ENCODE assay signal across 18 cellular contexts in the genomic region with DNA sequence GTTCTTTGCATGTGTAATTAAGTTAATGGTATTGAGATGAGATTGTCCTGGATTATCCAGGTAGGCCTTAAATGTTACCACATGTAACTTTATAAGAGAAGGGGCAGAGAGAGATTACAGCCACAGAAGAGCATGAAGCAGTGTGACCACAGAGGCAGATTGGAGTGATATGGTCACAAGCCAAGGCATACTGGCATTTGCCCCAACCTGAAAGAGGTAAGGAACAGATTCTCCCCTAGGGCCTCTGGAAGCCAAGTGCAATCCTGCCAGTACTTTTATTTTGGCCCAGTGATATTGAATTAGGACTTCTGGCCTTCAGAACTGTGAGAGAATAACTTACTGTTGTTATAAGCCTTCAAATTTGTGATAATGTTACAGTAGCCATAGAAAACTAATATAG. TPM values are rescaled to one million over a fixed set of nuclear protein-coding genes. Genes with fewer than 3 reads are reported as not detected.
DNase-seq lines count a peak whose midpoint lies in the region; ATAC-seq lines count a peak whose summit lies in the region.
"Had no signal": no experiment of that assay in that cellular context is flagged by ENCODE, and none has a peak within 500 bp of the region (broad histone marks: within the 10 kb centered on the region; RNA-seq: fewer than 3 reads in every experiment).

No MANE protein-coding gene starts in this region.

- intact Hi-C loops in left ventricle myocardium superior (cut with micrococcal nuclease) (no loop called here), left cardiac atrium (cut with DNase I) (no loop called here)

- peaks cover 40% of the 10 kb centered on the region for H3K4me1 Mint-ChIP-seq in activated T-helper 17 cell treated with anti-CD3 and anti-CD28 coated beads, Interleukin-2, amount 50 U/mL, for 72 hours

- H3K27ac Mint-ChIP-seq in activated T-helper 17 cell treated with anti-CD3 and anti-CD28 coated beads, Interleukin-2, amount 50 U/mL, for 72 hours: peak overlapping the region; percentile 45
- H3K27ac Mint-ChIP-seq: B cell had no signal

- no peaks in the 10 kb centered on the region for H3K27me3 Mint-ChIP-seq in activated T-helper 17 cell treated with anti-CD3 and anti-CD28 coated beads, Interleukin-2, amount 50 U/mL, for 72 hours
- H3K27me3 Mint-ChIP-seq: B cell had no signal

- DNase-seq in left ventricle myocardium superior (no peak), left cardiac atrium (no peak), left lobe of liver (ENCODE audit: low spot score) (no peak), NCI-H1105 (lab: John Stamatoyannopoulos, UW) (no peak)
- no peak for DNase-seq in activated CD4-positive, alpha-beta T cell treated with anti-CD3 and anti-CD28 coated beads for 4 hours
- DNase-seq: EL, H7, NCI-H1417, NCI-H187, NCI-H446, NCI-H526 had no signal

- ATAC-seq in left ventricle myocardium superior (peak; percentile 34), left cardiac atrium (no peak), left lobe of liver (peak; percentile 61), GM19395 (IDR thresholded peaks at IDR 0.05; ENCODE audit: unreplicated experiment) (no peak), HG02973 (IDR thresholded peaks at IDR 0.05; ENCODE audit: unreplicated experiment) (no peak)
- ATAC-seq in activated T-helper 17 cell treated with anti-CD3 and anti-CD28 coated beads, Interleukin-2, amount 50 U/mL, for 72 hours (replicated peaks): no peak
- ATAC-seq: A549, Right ventricle myocardium inferior had no signal

- H3K4me3 Mint-ChIP-seq in activated T-helper 17 cell treated with anti-CD3 and anti-CD28 coated beads, Interleukin-2, amount 50 U/mL, for 72 hours: no peak overlapping the region
- H3K4me3 Mint-ChIP-seq: B cell, CD14-positive monocyte had no signal

- H3K36me3 Mint-ChIP-seq in activated T-helper 17 cell treated with anti-CD3 and anti-CD28 coated beads, Interleukin-2, amount 50 U/mL, for 72 hours (ENCODE audit: low read depth): peaks cover 11% of the 10 kb centered on the region

- no peaks in the 10 kb centered on the region for H3K9me3 Mint-ChIP-seq in activated T-helper 17 cell treated with anti-CD3 and anti-CD28 coated beads, Interleukin-2, amount 50 U/mL, for 72 hours

RNA-seq across cellular contexts. Expression of a gene that starts 23.0 kb away (rescaled TPM):
- total RNA-seq in left ventricle myocardium superior: 12.7 TPM
- total RNA-seq in left cardiac atrium: 10 to 100 TPM; 11.9 to 12.5 TPM
- total RNA-seq in activated T-helper 17 cell treated with anti-CD3 and anti-CD28 coated beads, Interleukin-2, amount 50 U/mL, for 72 hours: 10 to 100 TPM; 12.8 to 21.5 TPM
- total RNA-seq in left lobe of liver: 3.9 TPM

Comparison
In these comparisons a context has a peak if more than half of its experiments do, and no peak if none do; other contexts are left out.
1. ATAC-seq: peak in left ventricle myocardium superior (single experiment) and left lobe of liver (single experiment); none in left cardiac atrium (0 of 2), activated T-helper 17 cell treated with anti-CD3 and anti-CD28 coated beads, Interleukin-2, amount 50 U/mL, for 72 hours (single experiment), GM19395 (single experiment) and HG02973 (single experiment).